In the genomic region with DNA sequence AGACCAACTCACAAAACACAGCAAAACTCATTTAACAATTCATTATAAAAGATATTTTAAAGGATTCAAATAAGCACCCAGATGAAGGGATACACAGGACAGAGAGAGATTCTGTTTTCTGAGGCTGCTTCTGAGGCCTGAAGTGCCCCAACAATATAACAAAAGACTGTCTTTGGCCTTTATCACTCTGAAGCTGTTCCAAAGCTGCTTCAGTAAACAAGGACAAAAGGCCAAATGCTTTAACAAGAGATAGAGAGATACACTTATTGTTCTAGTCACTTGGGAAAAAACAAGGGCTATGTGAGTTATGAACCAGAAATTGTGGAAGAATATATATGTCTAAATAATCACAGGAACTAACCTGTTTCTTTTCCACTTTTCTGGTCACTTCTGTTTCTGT, we compare ENCODE assay signal across 23 cellular contexts.
"Had no signal": no experiment of that assay in that cellular context is flagged by ENCODE, and none has a peak within 500 bp of the region (broad histone marks: within the 10 kb centered on the region; RNA-seq: fewer than 3 reads in every experiment).

No MANE protein-coding gene starts in this region.

- ATAC-seq: esophagus mucosa; gastrocnemius medialis; left cardiac atrium; mucosa of descending colon; naive thymus-derived CD8-positive, alpha-beta T cell; stimulated activated effector memory CD8-positive, alpha-beta T cell treated with anti-CD3 and anti-CD28 coated beads, Interleukin-12 subunit alpha, Interleukin-12 subunit beta, amount 100 ng/mL, for 72 hours; upper lobe of right lung had no signal

- H3K27ac Mint-ChIP-seq: naive thymus-derived CD8-positive, alpha-beta T cell; stimulated activated effector memory CD8-positive, alpha-beta T cell treated with anti-CD3 and anti-CD28 coated beads, Interleukin-12 subunit alpha, Interleukin-12 subunit beta, amount 100 ng/mL, for 72 hours; stimulated activated naive CD8-positive, alpha-beta T cell treated with anti-CD3 and anti-CD28 coated beads, Interleukin-15, Interleukin-2, amounts not matched to agents 100 ng/mL and 50 ng/mL, for 24 hours had no signal

- H3K36me3 Mint-ChIP-seq: naive thymus-derived CD8-positive, alpha-beta T cell; stimulated activated effector memory CD8-positive, alpha-beta T cell treated with anti-CD3 and anti-CD28 coated beads, Interleukin-12 subunit alpha, Interleukin-12 subunit beta, amount 100 ng/mL, for 72 hours had no signal

- H3K27ac ChIP-seq: dorsolateral prefrontal cortex, gastrocnemius medialis, hepatocyte, ovary, prostate gland, right lobe of liver, testis, tibial nerve, upper lobe of right lung, vagina had no signal

- H3K9me3 Mint-ChIP-seq: stimulated activated effector memory CD8-positive, alpha-beta T cell treated with anti-CD3 and anti-CD28 coated beads, Interleukin-12 subunit alpha, Interleukin-12 subunit beta, amount 100 ng/mL, for 72 hours; stimulated activated naive CD8-positive, alpha-beta T cell treated with anti-CD3 and anti-CD28 coated beads, Interleukin-15, Interleukin-2, amounts not matched to agents 100 ng/mL and 50 ng/mL, for 24 hours had no signal

- H3K4me2 ChIP-seq: hepatocyte had no signal

- H3K27me3 Mint-ChIP-seq: stimulated activated naive CD8-positive, alpha-beta T cell treated with anti-CD3 and anti-CD28 coated beads, Interleukin-15, Interleukin-2, amounts not matched to agents 100 ng/mL and 50 ng/mL, for 24 hours had no signal

- H3K4me3 Mint-ChIP-seq: naive thymus-derived CD8-positive, alpha-beta T cell; stimulated activated effector memory CD8-positive, alpha-beta T cell treated with anti-CD3 and anti-CD28 coated beads, Interleukin-12 subunit alpha, Interleukin-12 subunit beta, amount 100 ng/mL, for 72 hours; stimulated activated naive CD8-positive, alpha-beta T cell treated with anti-CD3 and anti-CD28 coated beads, Interleukin-15, Interleukin-2, amounts not matched to agents 100 ng/mL and 50 ng/mL, for 24 hours had no signal

- H3K4me3 ChIP-seq: dorsolateral prefrontal cortex, gastrocnemius medialis, hepatocyte, mucosa of descending colon, ovary, prostate gland, right lobe of liver, testis, tibial nerve, upper lobe of right lung, vagina had no signal

- H3K79me2 ChIP-seq: hepatocyte had no signal

- H3K9me3 ChIP-seq: gastrocnemius medialis, ovary, prostate gland, testis, upper lobe of right lung, vagina had no signal

- H3K27me3 ChIP-seq: gastrocnemius medialis, hepatocyte, ovary, right lobe of liver, testis, tibial nerve, upper lobe of right lung, vagina had no signal

- H3K4me1 ChIP-seq: gastrocnemius medialis, prostate gland, right lobe of liver, testis, tibial nerve, upper lobe of right lung, vagina had no signal

- H3K36me3 ChIP-seq: gastrocnemius medialis, ovary, prostate gland, right lobe of liver, tibial nerve, upper lobe of right lung, vagina had no signal

- H3K4me1 Mint-ChIP-seq: naive thymus-derived CD8-positive, alpha-beta T cell; stimulated activated effector memory CD8-positive, alpha-beta T cell treated with anti-CD3 and anti-CD28 coated beads, Interleukin-12 subunit alpha, Interleukin-12 subunit beta, amount 100 ng/mL, for 72 hours had no signal

- H2AFZ ChIP-seq: hepatocyte had no signal

- DNase-seq: cortex of kidney; dorsolateral prefrontal cortex; effector CD8-positive, alpha-beta T cell; gastrocnemius medialis; glutamatergic neuron; kidney; left cardiac atrium; mucosa of descending colon; naive thymus-derived CD8-positive, alpha-beta T cell; nucleus accumbens; ovary; right lobe of liver; stimulated activated CD4-positive, alpha-beta T cell treated with anti-CD3 and anti-CD28 coated beads, Interleukin-4, amount 100 ng/mL, for 1 hour; stimulated activated CD8-positive, alpha-beta memory T cell treated with anti-CD3 and anti-CD28 coated beads, Interleukin-4, amount 100 ng/mL, for 48 hours; testis; upper lobe of right lung had no signal
